14 cellular contexts compared by ENCODE assay signal in the genomic region with DNA sequence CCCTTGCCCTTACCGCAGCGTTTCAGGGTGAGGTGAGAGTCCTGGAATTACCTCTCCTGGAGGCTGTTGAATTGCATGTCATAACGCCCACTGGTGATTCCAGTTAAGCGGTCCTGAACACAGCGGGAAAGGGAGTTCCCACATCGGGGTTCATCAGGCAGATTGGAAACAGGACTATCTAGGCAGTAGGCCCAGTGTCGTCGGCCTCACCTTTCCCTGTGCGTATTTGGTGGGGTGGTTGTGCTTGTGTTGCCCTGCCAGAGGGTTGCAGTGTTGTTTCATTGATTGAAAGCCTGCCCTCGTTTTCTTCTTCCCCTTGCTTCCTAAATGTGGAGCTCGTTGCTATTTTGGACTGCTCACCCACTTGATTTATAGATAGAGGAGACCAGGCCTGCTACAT. TPM values are rescaled to one million over a fixed set of nuclear protein-coding genes. Genes with fewer than 3 reads are reported as not detected.
A peak's percentile ranks its signal among the peaks of the same experiment; 100 is the strongest.
DNase-seq lines count a peak whose midpoint lies in the region; ATAC-seq and TF ChIP-seq lines count a peak whose summit lies in the region.
"Had no signal": no experiment of that assay in that cellular context is flagged by ENCODE, and none has a peak within 500 bp of the region (broad histone marks: within the 10 kb centered on the region; RNA-seq: fewer than 3 reads in every experiment).

No MANE protein-coding gene starts in this region.

- BruUV-seq in MCF 10A (replicated peaks; lab: Mats Ljungman, UMichigan) = no TSS peak

- H3K27ac ChIP-seq in breast epithelium = peak overlapping the region; percentile 52 to 64
- H3K27ac ChIP-seq in foreskin keratinocyte = peak overlapping the region; percentile 33
- peak overlapping the region; percentile 6 for H3K27ac ChIP-seq in muscle layer of colon (ENCODE audit: low read depth, low read length)
- peak overlapping the region in 1 of 2 donors; percentile 32 for H3K27ac ChIP-seq in aorta (ENCODE audit: low read depth in 1 of 2, low read length in 2 of 2)

- H3K9ac ChIP-seq in muscle layer of colon (ENCODE audit: low read length) = peak overlapping the region; percentile 61

- H3K4me1 ChIP-seq in breast epithelium (peaks cover 0 to 19% of the 10 kb centered on the region in 2 donors), foreskin keratinocyte (peaks cover 25% of the 10 kb centered on the region), muscle layer of colon (ENCODE audit: insufficient read depth, low read length) (peaks cover 74% of the 10 kb centered on the region), aorta (ENCODE audit: control insufficient read depth in 1 of 2, insufficient read depth in 2 of 2, low read length in 2 of 2) (peaks cover 0 to 7% of the 10 kb centered on the region in 2 donors)

- intact Hi-C loops in breast epithelium (cut with DNase I; ENCODE audit: low total_unique reads) = no loop called here
- intact Hi-C loops in MCF 10A (cut with micrococcal nuclease) = no loop called here
- intact Hi-C loops in aorta (cut with DNase I) = loop anchor here in 1 of 2 donors (5.0 kb wide), 1 partner anchor 34 kb away; no protein-coding TSS in a partner anchor
- intact Hi-C loops in lower leg skin (cut with DNase I; ENCODE audit: low total_unique reads) = no loop called here

- TF ChIP-seq CTCF in breast epithelium (IDR thresholded peaks at IDR 0.05) (no peak), MCF 10A (IDR thresholded peaks at IDR 0.05; ENCODE audit: unreplicated experiment) (no peak), foreskin keratinocyte (conservative IDR thresholded peaks at IDR 0.05) (peak; percentile 65), lower leg skin (IDR thresholded peaks at IDR 0.05) (no peak)

- 40 to 42% methylated on average over 11 of the region's 11 CpGs for WGBS in aorta, 2 donors
- WGBS in lower leg skin, 2 donors = 31 to 43% methylated on average over 11 of the region's 11 CpGs

- CTCF ChIA-PET in MCF 10A (lab: Yijun Ruan, JAX) = no interaction called here

- no peak overlapping the region for H3K27ac Mint-ChIP-seq in MCF 10A (ENCODE audit: low read depth, unreplicated experiment)
- H3K27ac Mint-ChIP-seq: effector memory CD8-positive, alpha-beta T cell had no signal

- H3K9me3 ChIP-seq in breast epithelium (no peaks in the 10 kb centered on the region), muscle layer of colon (ENCODE audit: low read length) (no peaks in the 10 kb centered on the region), aorta (ENCODE audit: control insufficient read depth, low read length) (no peaks in the 10 kb centered on the region)

- no peaks in the 10 kb centered on the region for H3K27me3 Mint-ChIP-seq in MCF 10A (ENCODE audit: insufficient read depth, unreplicated experiment)
- H3K27me3 Mint-ChIP-seq: effector memory CD8-positive, alpha-beta T cell had no signal

- TF ChIP-seq POLR2A in breast epithelium (IDR thresholded peaks at IDR 0.05) = no peak
- no peak for TF ChIP-seq POLR2A in lower leg skin (IDR thresholded peaks at IDR 0.05)

- H3K36me3 ChIP-seq in breast epithelium (no peaks in the 10 kb centered on the region), muscle layer of colon (ENCODE audit: insufficient read depth, low read length) (no peaks in the 10 kb centered on the region), aorta (ENCODE audit: control insufficient read depth in 1 of 2, insufficient read depth in 2 of 2, low read length in 1 of 2) (no peaks in the 10 kb centered on the region)

- no peaks in the 10 kb centered on the region for H3K27me3 ChIP-seq in breast epithelium
- no peaks in the 10 kb centered on the region for H3K27me3 ChIP-seq in foreskin keratinocyte
- H3K27me3 ChIP-seq in muscle layer of colon (ENCODE audit: control insufficient read depth in 1 of 2, insufficient read depth in 2 of 2, low read length in 2 of 2) = no peaks in the 10 kb centered on the region
- no peaks in the 10 kb centered on the region for H3K27me3 ChIP-seq in aorta (ENCODE audit: control insufficient read depth in 1 of 2, insufficient read depth in 2 of 2, low read length in 1 of 2)

- no peak overlapping the region for H3K4me3 Mint-ChIP-seq in MCF 10A (ENCODE audit: unreplicated experiment)
- H3K4me3 Mint-ChIP-seq: effector memory CD8-positive, alpha-beta T cell had no signal

- H3K9me3 Mint-ChIP-seq in MCF 10A (ENCODE audit: unreplicated experiment) = no peaks in the 10 kb centered on the region
- H3K9me3 Mint-ChIP-seq: effector memory CD8-positive, alpha-beta T cell had no signal

- H3K4me3 ChIP-seq in breast epithelium (no peak overlapping the region), muscle layer of colon (ENCODE audit: low read depth in 1 of 2, low read length in 2 of 2) (no peak overlapping the region), aorta (ENCODE audit: low read length in 2 of 2) (no peak overlapping the region), lower leg skin (ENCODE audit: low read depth, poor library complexity, severe bottlenecking) (no peak overlapping the region)

- POLR2A ChIA-PET in MCF 10A (lab: Yijun Ruan, JAX) = interaction anchor here (0.7 to 0.8 kb wide), 2 partner anchors 52 to 54 kb away, joined by 3 to 4 read pairs; no protein-coding TSS in a partner anchor

- peak; percentile 23 for ATAC-seq in foreskin keratinocyte
- no peak for ATAC-seq in aorta (ENCODE audit: low FRiP score)
- ATAC-seq in GM18498 (IDR thresholded peaks at IDR 0.05; ENCODE audit: unreplicated experiment) = no peak
- ATAC-seq in HG03565 (IDR thresholded peaks at IDR 0.05; ENCODE audit: unreplicated experiment) = no peak
- ATAC-seq: effector memory CD8-positive, alpha-beta T cell had no signal

- DNase-seq in breast epithelium (ENCODE audit: low spot score in 2 of 2) (no peak), MCF 10A (ENCODE audit: unreplicated experiment) (no peak), foreskin keratinocyte (peak in 1 of 2 donors; percentile 40), aorta (peak; percentile 35 to 42), lower leg skin (ENCODE audit: low spot score in 2 of 2) (no peak)
- DNase-seq: activated CD4-positive, CD25-positive, alpha-beta regulatory T cell; activated T-cell treated with anti-CD3 and anti-CD28 coated beads for 4 hours; DMS 273 treated with DMSO at 0.1 percent for 48 hours; effector memory CD8-positive, alpha-beta T cell; NCI-H1092; NCI-H526 treated with DMSO at 0.1 percent for 48 hours had no signal

- peaks cover 38% of the 10 kb centered on the region for H3K36me3 Mint-ChIP-seq in MCF 10A (ENCODE audit: insufficient read depth, unreplicated experiment)

- H3K4me1 Mint-ChIP-seq in MCF 10A (ENCODE audit: insufficient read depth, unreplicated experiment) = peaks cover 37% of the 10 kb centered on the region

RNA-seq across cellular contexts. Expression of a gene that starts 10.6 kb away (rescaled TPM):
- total RNA-seq in breast epithelium (100 to 1,000 TPM; 153 to 189 (median 160) TPM), MCF 10A (2022) (126 and 132 TPM in 2 replicates), foreskin keratinocyte (87.9 and 89.1 TPM in 2 replicates), aorta (100 to 1,000 TPM; 200 to 236 TPM), lower leg skin (100 to 1,000 TPM; 265 to 429 (median 271) TPM)
- polyA plus RNA-seq in foreskin keratinocyte (29.1 and 35.5 TPM in 2 replicates), aorta (100 to 1,000 TPM in 1 of 2 donors, 10 to 100 TPM in 1; 36.3 to 120 TPM)

RNA-seq across cellular contexts. Expression of a gene that starts 54.7 kb away (rescaled TPM):
- total RNA-seq in breast epithelium (10 to 100 TPM; 23.7 to 33.4 (median 29.5) TPM), MCF 10A (2022) (32.6 and 43.9 TPM in 2 replicates), foreskin keratinocyte (27.0 and 32.1 TPM in 2 replicates), aorta (10 to 100 TPM; 19.9 to 22.7 TPM), lower leg skin (10 to 100 TPM; 46.1 to 67.7 (median 51.6) TPM)
- polyA plus RNA-seq in foreskin keratinocyte (40.9 TPM in 2 replicates), aorta (10 to 100 TPM; 16.5 to 58.3 TPM)

Comparison
In these comparisons a context has a peak if more than half of its experiments do, and no peak if none do; other contexts are left out.
1. DNase-seq: peak in aorta (2 of 2); none in breast epithelium (0 of 2), MCF 10A (single experiment) and lower leg skin (0 of 2).